ENCODE assay signal across 10 cellular contexts in the genomic region with DNA sequence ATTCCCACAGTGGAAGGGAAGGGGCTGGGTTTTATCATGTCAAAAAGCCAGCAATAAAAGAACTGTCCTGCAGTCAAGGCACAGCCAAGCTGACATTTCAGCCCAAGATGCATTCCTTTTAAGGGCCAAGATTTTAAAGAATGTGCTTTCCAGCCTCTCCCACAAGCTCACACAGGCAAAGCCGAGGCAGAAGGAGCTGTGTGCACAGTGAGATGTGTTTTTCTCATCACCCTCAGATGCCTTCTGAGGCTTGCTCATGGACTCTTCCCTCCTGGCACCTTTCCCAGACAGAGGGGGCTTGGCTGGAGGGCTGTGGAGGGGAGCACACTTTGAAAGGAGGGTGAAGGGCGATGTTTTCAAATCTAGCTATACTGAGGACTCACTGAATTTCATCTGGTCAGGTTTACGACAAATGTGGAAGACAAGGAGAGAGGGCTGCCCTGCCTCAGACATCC.
A peak's percentile ranks its signal among the peaks of the same experiment; 100 is the strongest.
DNase-seq lines count a peak whose midpoint lies in the region; ATAC-seq and TF ChIP-seq lines count a peak whose summit lies in the region.
"Had no signal": no experiment of that assay in that cellular context is flagged by ENCODE, and none has a peak within 500 bp of the region (broad histone marks: within the 10 kb centered on the region; RNA-seq: fewer than 3 reads in every experiment).

No MANE protein-coding gene starts in this region.

- H3K9me3 ChIP-seq in right atrium auricular region (no peaks in the 10 kb centered on the region), uterus (no peaks in the 10 kb centered on the region)

- no peak for TF ChIP-seq POLR2A in uterus (IDR thresholded peaks at IDR 0.05)

- DNase-seq in Right ventricle myocardium superior (no peak), right atrium auricular region (ENCODE audit: low spot score) (no peak), fibroblast of the aortic adventitia (ENCODE audit: low read depth) (peak; percentile 80), nephron progenitor cell (no peak), uterus (peak; percentile 45 to 55)
- DNase-seq in effector CD8-positive, alpha-beta T cell (lab: John Stamatoyannopoulos, UW), result no peak
- DNase-seq in activated T-cell treated with anti-CD3 and anti-CD28 coated beads, Interleukin-2, amount 50 U/mL, for 24 hours, result no peak

- H3K27ac ChIP-seq in right atrium auricular region (peak overlapping the region in 1 of 2 donors; percentile 48), uterus (peak overlapping the region; percentile 81 to 84)

- no peaks in the 10 kb centered on the region for H3K36me3 Mint-ChIP-seq in nephron progenitor cell (ENCODE audit: low read depth)
- H3K36me3 Mint-ChIP-seq in activated T-cell treated with anti-CD3 and anti-CD28 coated beads, Interleukin-2, amount 50 U/mL, for 24 hours (ENCODE audit: low read depth), result no peaks in the 10 kb centered on the region

- H3K27ac Mint-ChIP-seq in nephron progenitor cell, result peak overlapping the region; percentile 65
- no peak overlapping the region for H3K27ac Mint-ChIP-seq in activated T-cell treated with anti-CD3 and anti-CD28 coated beads, Interleukin-2, amount 50 U/mL, for 24 hours
- H3K27ac Mint-ChIP-seq: stimulated activated naive CD8-positive, alpha-beta T cell treated with anti-CD3 and anti-CD28 coated beads, Interleukin-15, Interleukin-2, amounts not matched to agents 100 ng/mL and 50 ng/mL, for 24 hours; T-helper 1 cell treated with Interleukin-12 subunit alpha and Interleukin-12 subunit beta and Interleukin-4 antibody, amounts not matched to agents 30 μg/mL and 1 μg/mL, for 36 hours had no signal

- peaks cover 19% of the 10 kb centered on the region for H3K4me1 Mint-ChIP-seq in nephron progenitor cell
- no peaks in the 10 kb centered on the region for H3K4me1 Mint-ChIP-seq in activated T-cell treated with anti-CD3 and anti-CD28 coated beads, Interleukin-2, amount 50 U/mL, for 24 hours (ENCODE audit: low read depth)

- intact Hi-C loops in Right ventricle myocardium superior (cut with DNase I), result no loop called here
- intact Hi-C loops in uterus (cut with DNase I; ENCODE audit: low total_unique reads), result no loop called here

- no peaks in the 10 kb centered on the region for H3K9me3 Mint-ChIP-seq in nephron progenitor cell
- no peaks in the 10 kb centered on the region for H3K9me3 Mint-ChIP-seq in activated T-cell treated with anti-CD3 and anti-CD28 coated beads, Interleukin-2, amount 50 U/mL, for 24 hours
- H3K9me3 Mint-ChIP-seq: stimulated activated naive CD8-positive, alpha-beta T cell treated with anti-CD3 and anti-CD28 coated beads, Interleukin-15, Interleukin-2, amounts not matched to agents 100 ng/mL and 50 ng/mL, for 24 hours; T-helper 1 cell treated with Interleukin-12 subunit alpha and Interleukin-12 subunit beta and Interleukin-4 antibody, amounts not matched to agents 30 μg/mL and 1 μg/mL, for 36 hours had no signal

- H3K4me3 ChIP-seq in right atrium auricular region, result no peak overlapping the region
- H3K4me3 ChIP-seq in fibroblast of the aortic adventitia (ENCODE audit: low read depth, low read length), result no peak overlapping the region
- H3K4me3 ChIP-seq in uterus, result no peak overlapping the region

- no peak overlapping the region for H3K4me3 Mint-ChIP-seq in nephron progenitor cell
- no peak overlapping the region for H3K4me3 Mint-ChIP-seq in activated T-cell treated with anti-CD3 and anti-CD28 coated beads, Interleukin-2, amount 50 U/mL, for 24 hours
- H3K4me3 Mint-ChIP-seq: stimulated activated naive CD8-positive, alpha-beta T cell treated with anti-CD3 and anti-CD28 coated beads, Interleukin-15, Interleukin-2, amounts not matched to agents 100 ng/mL and 50 ng/mL, for 24 hours; T-helper 1 cell treated with Interleukin-12 subunit alpha and Interleukin-12 subunit beta and Interleukin-4 antibody, amounts not matched to agents 30 μg/mL and 1 μg/mL, for 36 hours had no signal

- H3K36me3 ChIP-seq in right atrium auricular region, result no peaks in the 10 kb centered on the region
- no peaks in the 10 kb centered on the region for H3K36me3 ChIP-seq in uterus

- H3K27me3 ChIP-seq in right atrium auricular region (no peaks in the 10 kb centered on the region), uterus (no peaks in the 10 kb centered on the region)

- TF ChIP-seq CTCF in right atrium auricular region (IDR thresholded peaks at IDR 0.05) (no peak), fibroblast of the aortic adventitia (IDR thresholded peaks at IDR 0.05; ENCODE audit: insufficient read depth, low read length) (no peak), nephron progenitor cell (IDR thresholded peaks at IDR 0.05) (no peak), uterus (IDR thresholded peaks at IDR 0.05) (no peak)

- H3K27me3 Mint-ChIP-seq in nephron progenitor cell (ENCODE audit: low read depth, poor library complexity), result peaks cover 5% of the 10 kb centered on the region
- no peaks in the 10 kb centered on the region for H3K27me3 Mint-ChIP-seq in activated T-cell treated with anti-CD3 and anti-CD28 coated beads, Interleukin-2, amount 50 U/mL, for 24 hours

- H3K4me1 ChIP-seq in right atrium auricular region, result peaks cover 0 to 17% of the 10 kb centered on the region in 2 donors
- peaks cover 5 to 14% of the 10 kb centered on the region in 2 donors for H3K4me1 ChIP-seq in uterus

- ATAC-seq in Right ventricle myocardium superior (ENCODE audit: poor library complexity), result peak; percentile 82
- ATAC-seq in HG02623 (IDR thresholded peaks at IDR 0.05; ENCODE audit: unreplicated experiment), result no peak

Comparison
In these comparisons a context has a peak if more than half of its experiments do, and no peak if none do; other contexts are left out.
1. DNase-seq: peak in fibroblast of the aortic adventitia (single experiment) and uterus (2 of 2); none in Right ventricle myocardium superior (single experiment), right atrium auricular region (single experiment), nephron progenitor cell (single experiment), effector CD8-positive, alpha-beta T cell (single experiment) and activated T-cell treated with anti-CD3 and anti-CD28 coated beads, Interleukin-2, amount 50 U/mL, for 24 hours (single experiment).